Comparison of ENCODE assay signal across 16 cellular contexts in the genomic region with DNA sequence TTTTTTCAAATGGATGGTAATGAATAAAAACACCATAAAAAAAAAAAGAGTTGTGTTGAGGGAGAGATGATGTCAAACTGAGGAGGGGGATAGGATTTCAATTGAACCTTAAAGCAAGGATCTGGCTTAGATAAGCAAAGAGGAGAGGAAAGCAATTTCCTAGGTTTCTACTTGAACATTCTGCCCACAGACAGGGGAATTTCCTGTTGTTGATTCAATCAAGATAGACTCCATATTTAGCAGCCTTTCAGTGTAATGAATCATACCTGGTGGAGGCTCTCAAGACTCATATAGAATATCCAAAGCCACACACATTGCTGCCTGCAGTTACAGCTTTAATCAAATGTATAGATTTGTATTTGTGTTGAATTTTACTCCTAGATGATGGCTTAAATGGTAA.
DNase-seq lines count a peak whose midpoint lies in the region; ATAC-seq and TF ChIP-seq lines count a peak whose summit lies in the region.
"Had no signal": no experiment of that assay in that cellular context is flagged by ENCODE, and none has a peak within 500 bp of the region (broad histone marks: within the 10 kb centered on the region; RNA-seq: fewer than 3 reads in every experiment).

No MANE protein-coding gene starts in this region.

- H3K9ac ChIP-seq in mammary epithelial cell (ENCODE audit: insufficient read depth, low read length) (no peak overlapping the region), adipocyte (ENCODE audit: low read length) (no peak overlapping the region)

- dilution Hi-C loops in mammary epithelial cell (cut with HindIII; ENCODE audit: low sequenced_read_pairs): no loop called here

- no peak overlapping the region for H3K4me3 Mint-ChIP-seq in MCF 10A (ENCODE audit: unreplicated experiment)
- H3K4me3 Mint-ChIP-seq in activated T-cell treated with anti-CD3 and anti-CD28 coated beads, Interleukin-2, amount 50 U/mL, for 24 hours: no peak overlapping the region
- H3K4me3 Mint-ChIP-seq: CD14-positive monocyte had no signal

- no peak overlapping the region for H2AFZ ChIP-seq in mammary epithelial cell (ENCODE audit: low read depth, low read length)

- no peak overlapping the region for H3K4me2 ChIP-seq in mammary epithelial cell (ENCODE audit: insufficient read depth, low read depth, low read length)

- CTCF ChIA-PET in mammary epithelial cell (lab: Charles Lee; ENCODE audit: low non-redundant PET) (no interaction called here), MCF 10A (lab: Yijun Ruan, JAX) (no interaction called here)

- BruUV-seq in mammary epithelial cell (replicated peaks; lab: Mats Ljungman, UMichigan): no TSS peak
- no TSS peak for BruUV-seq in MCF 10A (replicated peaks; lab: Mats Ljungman, UMichigan)

- no peaks in the 10 kb centered on the region for H3K36me3 Mint-ChIP-seq in MCF 10A (ENCODE audit: insufficient read depth, unreplicated experiment)
- H3K36me3 Mint-ChIP-seq in activated T-cell treated with anti-CD3 and anti-CD28 coated beads, Interleukin-2, amount 50 U/mL, for 24 hours (ENCODE audit: low read depth): no peaks in the 10 kb centered on the region
- H3K36me3 Mint-ChIP-seq: CD14-positive monocyte had no signal

- intact Hi-C loops in mammary epithelial cell (cut with micrococcal nuclease) (no loop called here), MCF 10A (cut with micrococcal nuclease) (no loop called here)

- H3K4me1 Mint-ChIP-seq in MCF 10A (ENCODE audit: insufficient read depth, unreplicated experiment): no peaks in the 10 kb centered on the region
- H3K4me1 Mint-ChIP-seq in activated T-cell treated with anti-CD3 and anti-CD28 coated beads, Interleukin-2, amount 50 U/mL, for 24 hours (ENCODE audit: low read depth): no peaks in the 10 kb centered on the region
- H3K4me1 Mint-ChIP-seq: CD14-positive monocyte had no signal

- peak; percentile 29 for DNase-seq in mammary epithelial cell
- no peak for DNase-seq in MCF 10A (ENCODE audit: unreplicated experiment)
- DNase-seq in adipocyte (ENCODE audit: low read depth): peak; percentile 44
- peak; percentile 39 for DNase-seq in fibroblast of pulmonary artery (ENCODE audit: low read depth)
- DNase-seq in AG20443 (ENCODE audit: low spot score): no peak
- DNase-seq in activated T-cell treated with anti-CD3 and anti-CD28 coated beads, Interleukin-2, amount 50 U/mL, for 24 hours: no peak
- no peak for DNase-seq in stimulated activated naive CD8-positive, alpha-beta T cell treated with anti-CD3 and anti-CD28 coated beads, Interleukin-15, Interleukin-2, amounts not matched to agents 100 U/mL and 50 U/mL, for 24 hours
- no peak for DNase-seq in NOMO-1 treated with dmso at 0.1 percent for 144 hours (lab: John Stamatoyannopoulos, UW; ENCODE audit: unreplicated experiment)
- DNase-seq: Caco-2, DMS79, GDM1, NCI-H187 treated with DMSO at 0.1 percent for 48 hours, NCI-H2171 treated with DMSO at 0.1 percent for 48 hours, NCI-H510A had no signal

- H3K4me3 ChIP-seq in mammary epithelial cell (replicated peaks in 1 of 3; ENCODE audit: insufficient read depth in 1 of 3, low read depth in 2 of 3, low read length in 3 of 3) (no peak overlapping the region), adipocyte (ENCODE audit: low read length) (no peak overlapping the region), fibroblast of pulmonary artery (replicated peaks; ENCODE audit: low read depth, low read length) (no peak overlapping the region)

- H3K27ac ChIP-seq in mammary epithelial cell (ENCODE audit: insufficient read depth, low read depth, low read length): no peak overlapping the region

- ATAC-seq in stimulated activated naive CD8-positive, alpha-beta T cell treated with anti-CD3 and anti-CD28 coated beads, Interleukin-15, Interleukin-2, amounts not matched to agents 100 U/mL and 50 U/mL, for 24 hours: no peak
- ATAC-seq: HepG2 had no signal

- H3K4me1 ChIP-seq in mammary epithelial cell (ENCODE audit: insufficient read depth, low read length) (no peaks in the 10 kb centered on the region), adipocyte (ENCODE audit: control insufficient read depth, insufficient read depth, low read length) (no peaks in the 10 kb centered on the region)
- H3K4me1 ChIP-seq: Caco-2 had no signal

- in situ Hi-C loops in mammary epithelial cell (cut with MboI; ENCODE audit: low sequenced_read_pairs in 2 of 2): no loop called here

- no peaks in the 10 kb centered on the region for H3K9me3 Mint-ChIP-seq in MCF 10A (ENCODE audit: unreplicated experiment)
- peaks cover 4% of the 10 kb centered on the region for H3K9me3 Mint-ChIP-seq in activated T-cell treated with anti-CD3 and anti-CD28 coated beads, Interleukin-2, amount 50 U/mL, for 24 hours

- H3K9me3 ChIP-seq in mammary epithelial cell (replicated peaks; ENCODE audit: insufficient read depth, low read length) (no peaks in the 10 kb centered on the region), adipocyte (ENCODE audit: control insufficient read depth, low read length) (peaks cover 9% of the 10 kb centered on the region)
- H3K9me3 ChIP-seq: Caco-2 had no signal

- H4K20me1 ChIP-seq in mammary epithelial cell (ENCODE audit: insufficient read depth, low read length): no peaks in the 10 kb centered on the region

- H3K36me3 ChIP-seq in mammary epithelial cell (ENCODE audit: insufficient read depth, low read length): no peaks in the 10 kb centered on the region
- H3K36me3 ChIP-seq in adipocyte (ENCODE audit: control insufficient read depth, insufficient read depth, low read length, severe bottlenecking): no peaks in the 10 kb centered on the region

- POLR2A ChIA-PET in MCF 10A (lab: Yijun Ruan, JAX): interaction anchor here (0.5 kb wide), 1 partner anchor 13 kb away, joined by 3 read pairs; no protein-coding TSS in a partner anchor

- H3K27me3 Mint-ChIP-seq in MCF 10A (ENCODE audit: insufficient read depth, unreplicated experiment): peaks cover 34% of the 10 kb centered on the region
- H3K27me3 Mint-ChIP-seq in activated T-cell treated with anti-CD3 and anti-CD28 coated beads, Interleukin-2, amount 50 U/mL, for 24 hours: no peaks in the 10 kb centered on the region

- no peaks in the 10 kb centered on the region for H3K79me2 ChIP-seq in mammary epithelial cell (ENCODE audit: insufficient read depth, low read length)

- H3K27ac Mint-ChIP-seq in MCF 10A (ENCODE audit: low read depth, unreplicated experiment): no peak overlapping the region
- no peak overlapping the region for H3K27ac Mint-ChIP-seq in activated T-cell treated with anti-CD3 and anti-CD28 coated beads, Interleukin-2, amount 50 U/mL, for 24 hours
- H3K27ac Mint-ChIP-seq: CD14-positive monocyte had no signal

- TF ChIP-seq CTCF in mammary epithelial cell (conservative IDR thresholded peaks at IDR 0.05 in 1 of 2, IDR thresholded peaks at IDR 0.05 in 1 of 2; ENCODE audit: extremely low read depth in 1 of 2, insufficient read depth in 1 of 2, low read depth in 1 of 2, low read length in 2 of 2) (no peak), MCF 10A (IDR thresholded peaks at IDR 0.05; ENCODE audit: unreplicated experiment) (no peak), fibroblast of pulmonary artery (IDR thresholded peaks at IDR 0.05; ENCODE audit: low read length, missing control alignments) (no peak)

- no peaks in the 10 kb centered on the region for H3K27me3 ChIP-seq in mammary epithelial cell (ENCODE audit: insufficient read depth, low read length)
- no peaks in the 10 kb centered on the region for H3K27me3 ChIP-seq in adipocyte (replicated peaks; ENCODE audit: control insufficient read depth, insufficient read depth, low read length)

Comparison
In these comparisons a context has a peak if more than half of its experiments do, and no peak if none do; other contexts are left out.
1. DNase-seq: peak in mammary epithelial cell (single experiment), adipocyte (single experiment) and fibroblast of pulmonary artery (single experiment); none in MCF 10A (single experiment), AG20443 (single experiment), activated T-cell treated with anti-CD3 and anti-CD28 coated beads, Interleukin-2, amount 50 U/mL, for 24 hours (single experiment), stimulated activated naive CD8-positive, alpha-beta T cell treated with anti-CD3 and anti-CD28 coated beads, Interleukin-15, Interleukin-2, amounts not matched to agents 100 U/mL and 50 U/mL, for 24 hours (single experiment) and NOMO-1 treated with dmso at 0.1 percent for 144 hours (single experiment).